Comparison of ENCODE assay signal across 1 cellular context in the genomic region with DNA sequence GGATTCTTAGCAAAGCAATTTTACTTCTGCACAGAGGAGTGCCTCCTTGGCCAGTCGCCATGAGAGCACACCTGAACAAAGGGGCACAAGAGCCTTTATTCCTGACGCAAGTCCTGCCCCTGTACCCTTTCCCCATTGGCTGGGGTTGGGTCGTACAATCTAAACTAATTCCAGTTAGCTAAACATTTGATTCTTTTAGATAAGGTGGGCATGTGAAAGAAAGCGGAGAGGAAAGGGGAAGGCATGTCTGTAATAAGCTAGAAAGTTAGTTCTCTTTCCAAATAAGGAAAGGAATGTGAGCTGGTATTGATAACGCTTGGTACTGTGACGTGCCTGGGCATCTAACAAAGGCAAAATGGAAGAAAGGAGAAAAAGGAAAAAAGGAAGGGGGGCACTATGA.
A peak's percentile ranks its signal among the peaks of the same experiment; 100 is the strongest.
TF ChIP-seq lines count a peak whose summit lies in the region.

No MANE protein-coding gene starts in this region.

TF ChIP-seq in H1, 55 proteins besides CTCF, POLR2A, EP300 and RAD21:
- peak; percentile 56; the same call in 1 of the 2 replicates for TF ChIP-seq SRF (IDR thresholded peaks at IDR 0.05; ENCODE audit: low read depth, low read length)
